16 cellular contexts compared by ENCODE assay signal in the genomic region with DNA sequence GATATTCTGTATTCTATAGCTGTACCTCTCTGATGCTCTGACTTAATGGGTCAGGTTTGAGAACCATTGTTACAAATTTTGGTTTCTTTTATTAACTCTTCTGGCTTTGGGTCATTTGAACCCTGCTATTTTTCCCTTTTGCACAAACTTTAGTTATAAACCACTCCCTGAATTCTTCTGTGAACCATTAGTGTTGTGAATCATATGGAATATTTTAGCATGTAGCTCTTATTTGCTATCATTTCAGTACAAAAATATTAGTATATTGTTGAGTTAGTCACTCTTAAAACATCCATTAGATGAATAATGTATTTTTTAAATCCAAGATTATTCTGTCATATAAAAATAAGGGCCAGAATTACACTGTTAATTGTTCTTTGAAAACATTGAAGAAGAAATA.
"Had no signal": no experiment of that assay in that cellular context is flagged by ENCODE, and none has a peak within 500 bp of the region (broad histone marks: within the 10 kb centered on the region; RNA-seq: fewer than 3 reads in every experiment).

No MANE protein-coding gene starts in this region.

- H3K4me3 ChIP-seq: heart right ventricle, neural progenitor cell, skin epidermis, stomach, thoracic aorta had no signal

- DNase-seq: activated CD4-positive, alpha-beta T cell treated with anti-CD3 and anti-CD28 coated beads for 48 hours; activated CD8-positive, alpha-beta memory T cell treated with anti-CD3 and anti-CD28 coated beads, Interleukin-2, amount 50 U/mL, for 48 hours; activated CD8-positive, alpha-beta T cell treated with anti-CD3 and anti-CD28 coated beads, Interleukin-2, amount 10 ng/mL, durations not matched to agents 7 days and 5 days; activated naive CD4-positive, alpha-beta T cell treated with Interleukin-2 at 50 U/mL for 16 hours; activated naive CD8-positive, alpha-beta T cell treated with anti-CD3 and anti-CD28 coated beads, Interleukin-2, amount 50 U/mL, for 24 hours; dermis blood vessel endothelial cell; heart right ventricle; stomach had no signal

- H3K4me1 Mint-ChIP-seq: neural progenitor cell had no signal

- H3K27ac ChIP-seq: heart right ventricle, neural progenitor cell, parathyroid adenoma, skin epidermis, stomach, thoracic aorta had no signal

- H3K4me3 Mint-ChIP-seq: activated CD8-positive, alpha-beta T cell treated with anti-CD3 and anti-CD28 coated beads, Interleukin-2, amount 10 ng/mL, durations not matched to agents 7 days and 5 days; activated naive CD8-positive, alpha-beta T cell treated with anti-CD3 and anti-CD28 coated beads, Interleukin-2, amount 50 U/mL, for 24 hours; activated T-helper 1 cell treated with anti-CD3 and anti-CD28 coated beads, Interleukin-12 subunit alpha, Interleukin-12 subunit beta, Interleukin-2, Interleukin-4 antibody, amounts not matched to agents 30 ng/mL and 10 ng/mL and 1 ng/mL, durations not matched to agents 14 hours and 24 hours and 36 hours; central memory CD8-positive, alpha-beta T cell; neural progenitor cell; T-helper 1 cell treated with Interleukin-12 subunit alpha and Interleukin-12 subunit beta and Interleukin-4 antibody, amounts not matched to agents 30 μg/mL and 1 μg/mL, for 36 hours had no signal

- H3K27ac Mint-ChIP-seq: activated CD8-positive, alpha-beta T cell treated with anti-CD3 and anti-CD28 coated beads, Interleukin-2, amount 10 ng/mL, durations not matched to agents 7 days and 5 days; activated naive CD8-positive, alpha-beta T cell treated with anti-CD3 and anti-CD28 coated beads, Interleukin-2, amount 50 U/mL, for 24 hours; activated T-helper 1 cell treated with anti-CD3 and anti-CD28 coated beads, Interleukin-12 subunit alpha, Interleukin-12 subunit beta, Interleukin-2, Interleukin-4 antibody, amounts not matched to agents 30 ng/mL and 10 ng/mL and 1 ng/mL, durations not matched to agents 14 hours and 24 hours and 36 hours; neural progenitor cell; T-helper 1 cell treated with Interleukin-12 subunit alpha and Interleukin-12 subunit beta and Interleukin-4 antibody, amounts not matched to agents 30 μg/mL and 1 μg/mL, for 36 hours had no signal

- H3K4me2 ChIP-seq: neural progenitor cell had no signal

- H3K27me3 Mint-ChIP-seq: activated naive CD8-positive, alpha-beta T cell treated with anti-CD3 and anti-CD28 coated beads, Interleukin-2, amount 50 U/mL, for 24 hours; central memory CD8-positive, alpha-beta T cell had no signal

- H2AFZ ChIP-seq: neural progenitor cell, parathyroid adenoma had no signal

- H3K36me3 ChIP-seq: thoracic aorta had no signal

- H3K9ac ChIP-seq: neural progenitor cell, parathyroid adenoma had no signal

- H3K27me3 ChIP-seq: heart right ventricle, neural progenitor cell, stomach had no signal

- FAIRE-seq: frontal cortex had no signal

- H3K4me1 ChIP-seq: neural progenitor cell, parathyroid adenoma, stomach had no signal
